ENCODE assay signal across 15 cellular contexts in the genomic region with DNA sequence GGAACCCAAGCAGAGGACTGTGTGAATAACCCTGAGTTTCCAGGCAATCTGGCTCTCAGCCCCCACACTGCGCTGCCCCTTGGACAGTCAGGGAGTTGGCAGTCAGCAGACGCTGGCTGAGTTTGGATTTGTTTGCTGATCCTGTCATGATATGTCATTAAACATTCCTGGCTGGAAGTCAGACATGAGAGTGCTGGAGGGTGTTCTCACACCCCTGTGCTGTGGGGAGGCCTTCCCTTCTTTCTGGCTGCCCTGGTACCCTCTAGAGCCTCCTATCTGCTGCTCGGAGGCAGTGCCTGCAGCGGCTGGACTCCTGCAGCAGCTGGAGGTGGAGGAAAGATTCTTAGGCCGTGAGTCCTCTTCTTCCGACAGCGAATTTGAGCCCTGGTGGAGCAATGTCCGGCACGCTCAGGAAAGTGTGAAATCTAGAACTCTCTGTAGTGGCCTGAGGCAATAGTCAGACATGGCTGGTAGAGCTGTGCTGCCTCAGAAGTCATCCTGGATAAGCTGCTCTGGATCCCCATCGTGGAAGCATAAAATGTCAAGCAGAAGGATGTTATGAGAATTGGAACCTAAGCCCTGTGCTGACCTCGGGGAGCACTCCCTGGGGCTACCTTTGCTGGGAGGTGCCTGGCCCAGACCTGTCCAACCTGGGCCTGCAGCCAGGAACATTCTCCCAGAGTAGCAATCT.
DNase-seq lines count a peak whose midpoint lies in the region; ATAC-seq, FAIRE-seq and TF ChIP-seq lines count a peak whose summit lies in the region.
"Had no signal": no experiment of that assay in that cellular context is flagged by ENCODE, and none has a peak within 500 bp of the region (broad histone marks: within the 10 kb centered on the region; RNA-seq: fewer than 3 reads in every experiment).

No MANE protein-coding gene starts in this region.

- DNase-seq in A549 (ENCODE audit: low read depth in 1 of 2, low spot score in 1 of 2) (peak in 1 of 2 experiments; percentile 23), HFFc6 (peak; percentile 96), amniotic epithelial cell (ENCODE audit: low read depth) (peak; percentile 16), iris pigment epithelial cell (ENCODE audit: low read depth) (peak; percentile 34), dermis blood vessel endothelial cell (no peak), dedifferentiated amniotic fluid mesenchymal stem cell (ENCODE audit: extremely low spot score) (no peak)
- DNase-seq: activated CD8-positive, alpha-beta T cell treated with anti-CD3 and anti-CD28 coated beads for 36 hours; activated naive CD8-positive, alpha-beta T cell treated with anti-CD3 and anti-CD28 coated beads, Interleukin-2, amount 10 ng/mL, durations not matched to agents 7 days and 5 days; NCI-H1417 had no signal

- H3K36me3 Mint-ChIP-seq in HFFc6 (ENCODE audit: low read depth): peaks cover 4% of the 10 kb centered on the region; the same call in 1 of the 2 replicates
- H3K36me3 Mint-ChIP-seq: activated naive CD8-positive, alpha-beta T cell treated with anti-CD3 and anti-CD28 coated beads, Interleukin-2, amount 10 ng/mL, durations not matched to agents 7 days and 5 days; CD14-positive monocyte had no signal

- H3K4me2 ChIP-seq in A549: peak overlapping the region; percentile 34; the same call in 2 of the 3 replicates

- H3K27me3 Mint-ChIP-seq in HFFc6 (ENCODE audit: insufficient read depth): peaks cover 2% of the 10 kb centered on the region; the same call in 1 of the 2 replicates

- FAIRE-seq in A549 (lab: Jason Lieb, UNC): no peak
- FAIRE-seq: frontal cortex, GM18507 had no signal

- TF ChIP-seq EP300 in A549 (IDR thresholded peaks at IDR 0.05): no peak

- H3K4me3 Mint-ChIP-seq in HFFc6: peak overlapping the region; percentile 58
- H3K4me3 Mint-ChIP-seq: activated CD8-positive, alpha-beta T cell treated with anti-CD3 and anti-CD28 coated beads for 36 hours; activated naive CD8-positive, alpha-beta T cell treated with anti-CD3 and anti-CD28 coated beads, Interleukin-2, amount 10 ng/mL, durations not matched to agents 7 days and 5 days; CD14-positive monocyte; stimulated activated naive CD8-positive, alpha-beta T cell treated with anti-CD3 and anti-CD28 coated beads, Interleukin-15, Interleukin-2, amounts not matched to agents 100 ng/mL and 50 ng/mL, for 24 hours had no signal

- no peak overlapping the region for H3K4me3 ChIP-seq in A549

- TF ChIP-seq POLR2A in A549 (IDR thresholded peaks at IDR 0.05; ENCODE audit: low read length): no peak

- no peaks in the 10 kb centered on the region for H3K9me3 Mint-ChIP-seq in HFFc6
- H3K9me3 Mint-ChIP-seq: activated CD8-positive, alpha-beta T cell treated with anti-CD3 and anti-CD28 coated beads for 36 hours; activated naive CD8-positive, alpha-beta T cell treated with anti-CD3 and anti-CD28 coated beads, Interleukin-2, amount 10 ng/mL, durations not matched to agents 7 days and 5 days; CD14-positive monocyte; stimulated activated naive CD8-positive, alpha-beta T cell treated with anti-CD3 and anti-CD28 coated beads, Interleukin-15, Interleukin-2, amounts not matched to agents 100 ng/mL and 50 ng/mL, for 24 hours had no signal

- no peak for TF ChIP-seq CTCF in A549 (IDR thresholded peaks at IDR 0.05)
- TF ChIP-seq CTCF in HFFc6 (IDR thresholded peaks at IDR 0.05): peak; percentile 67

- POLR2A ChIA-PET in A549 (lab: Yijun Ruan, JAX): interaction anchor here (1.1 kb wide), 1 partner anchor 19 kb away, joined by 3 read pairs; no protein-coding TSS in a partner anchor

- no peaks in the 10 kb centered on the region for H3K9me3 ChIP-seq in A549

- 0 out of 5 replicates have a peak, but pooled peaks of 1 of the 2 experiments have one; percentile 0 for TF ChIP-seq RAD21 in A549 (conservative IDR thresholded peaks at IDR 0.05 in 1 of 2, IDR thresholded peaks at IDR 0.05 in 1 of 2)

- peaks cover 27% of the 10 kb centered on the region for H3K4me1 Mint-ChIP-seq in HFFc6 (ENCODE audit: low read depth)

- peak; percentile 85 to 89 for ATAC-seq in A549
- no peak for ATAC-seq in GM21381 (IDR thresholded peaks at IDR 0.05; ENCODE audit: unreplicated experiment)
- ATAC-seq in HG02938 (IDR thresholded peaks at IDR 0.05; ENCODE audit: unreplicated experiment): no peak
- ATAC-seq: activated CD8-positive, alpha-beta T cell treated with anti-CD3 and anti-CD28 coated beads for 36 hours had no signal

- peak overlapping the region in 1 of 2 experiments; percentile 45; a peak in 2 of 6 replicates for H3K27ac ChIP-seq in A549

- CTCF ChIA-PET in A549 (lab: Yijun Ruan, JAX): interaction anchor here (1.6 to 2.2 kb wide), 2 partner anchors 8 to 14 kb away, joined by 5 to 9 read pairs; no protein-coding TSS in a partner anchor

- H3K27ac Mint-ChIP-seq in HFFc6: peak overlapping the region; percentile 81
- H3K27ac Mint-ChIP-seq: activated CD8-positive, alpha-beta T cell treated with anti-CD3 and anti-CD28 coated beads for 36 hours; activated naive CD8-positive, alpha-beta T cell treated with anti-CD3 and anti-CD28 coated beads, Interleukin-2, amount 10 ng/mL, durations not matched to agents 7 days and 5 days; CD14-positive monocyte; stimulated activated naive CD8-positive, alpha-beta T cell treated with anti-CD3 and anti-CD28 coated beads, Interleukin-15, Interleukin-2, amounts not matched to agents 100 ng/mL and 50 ng/mL, for 24 hours had no signal

- WGBS in A549 (ENCODE audit: missing lambda C conversion rate): 61% methylated on average over 11 of the region's 11 CpGs

- H3K4me1 ChIP-seq in A549: peaks cover 12% of the 10 kb centered on the region; the same call in 2 of the 3 replicates

TF ChIP-seq in A549, 52 proteins besides CTCF, POLR2A, EP300 and RAD21:
- TF ChIP-seq, protein P1, sequence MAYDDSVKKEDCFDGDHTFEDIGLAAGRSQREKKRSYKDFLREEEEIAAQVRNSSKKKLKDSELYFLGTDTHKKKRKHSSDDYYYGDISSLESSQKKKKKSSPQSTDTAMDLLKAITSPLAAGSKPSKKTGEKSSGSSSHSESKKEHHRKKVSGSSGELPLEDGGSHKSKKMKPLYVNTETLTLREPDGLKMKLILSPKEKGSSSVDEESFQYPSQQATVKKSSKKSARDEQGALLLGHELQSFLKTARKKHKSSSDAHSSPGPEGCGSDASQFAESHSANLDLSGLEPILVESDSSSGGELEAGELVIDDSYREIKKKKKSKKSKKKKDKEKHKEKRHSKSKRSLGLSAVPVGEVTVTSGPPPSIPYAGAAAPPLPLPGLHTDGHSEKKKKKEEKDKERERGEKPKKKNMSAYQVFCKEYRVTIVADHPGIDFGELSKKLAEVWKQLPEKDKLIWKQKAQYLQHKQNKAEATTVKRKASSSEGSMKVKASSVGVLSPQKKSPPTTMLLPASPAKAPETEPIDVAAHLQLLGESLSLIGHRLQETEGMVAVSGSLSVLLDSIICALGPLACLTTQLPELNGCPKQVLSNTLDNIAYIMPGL (CRISPR knock-in tag; IDR thresholded peaks at IDR 0.05; ENCODE audit: borderline replicate concordance): no peak
- TF ChIP-seq ESRRA (IDR thresholded peaks at IDR 0.05; ENCODE audit: borderline replicate concordance, low read length): no peak
- no peak for TF ChIP-seq KDM5A (IDR thresholded peaks at IDR 0.05)

Comparison
In these comparisons a context has a peak if more than half of its experiments do, and no peak if none do; other contexts are left out.
1. ATAC-seq: peak in A549 (2 of 2); none in GM21381 (single experiment) and HG02938 (single experiment).
2. DNase-seq: peak in HFFc6 (single experiment), amniotic epithelial cell (single experiment) and iris pigment epithelial cell (single experiment); none in dermis blood vessel endothelial cell (single experiment) and dedifferentiated amniotic fluid mesenchymal stem cell (single experiment).